ENCODE assay signal across 8 cellular contexts in genomic region chr6:17394192-17394611, GRCh38. TPM values are rescaled to one million over a fixed set of nuclear protein-coding genes. Genes with fewer than 3 reads are reported as not detected.
DNase-seq lines count a peak whose midpoint lies in the region; ATAC-seq and TF ChIP-seq lines count a peak whose summit lies in the region.

No MANE protein-coding gene starts in this region.

- H3K27ac ChIP-seq in hepatocyte = peak overlapping the region; percentile 92

- H3K36me3 ChIP-seq in hepatocyte (replicated peaks; ENCODE audit: insufficient read depth, low read depth) = no peaks in the 10 kb centered on the region

- no peaks in the 10 kb centered on the region for H3K9me2 ChIP-seq in hepatocyte (replicated peaks; ENCODE audit: insufficient read depth)

- TF ChIP-seq CTCF in hepatocyte (IDR thresholded peaks at IDR 0.05; ENCODE audit: poor library complexity) = no peak

- peaks cover 26% of the 10 kb centered on the region for H3K79me2 ChIP-seq in hepatocyte

- no peaks in the 10 kb centered on the region for H3K27me3 ChIP-seq in hepatocyte

- no peaks in the 10 kb centered on the region for H4K20me1 ChIP-seq in hepatocyte (ENCODE audit: insufficient read depth, poor library complexity, severe bottlenecking)

- WGBS in hepatocyte (ENCODE audit: low lambda C conversion rate, missing lambda C conversion rate) = 1% methylated on average over 11 of the region's 12 CpGs

- H3K4me3 ChIP-seq in hepatocyte = peak overlapping the region; percentile 70

- no peaks in the 10 kb centered on the region for H3K9me3 ChIP-seq in hepatocyte (ENCODE audit: low read depth)

- H2AFZ ChIP-seq in hepatocyte = peak overlapping the region; percentile 69

- peaks cover 8% of the 10 kb centered on the region for H3K4me1 ChIP-seq in hepatocyte (ENCODE audit: insufficient read depth)

- H3K4me2 ChIP-seq in hepatocyte = peak overlapping the region; percentile 83

- ATAC-seq in HG03108 (IDR thresholded peaks at IDR 0.05; ENCODE audit: unreplicated experiment) (no peak), HG02852 (IDR thresholded peaks at IDR 0.05; ENCODE audit: unreplicated experiment) (no peak)

- DNase-seq in ELF-1 (ENCODE audit: low read depth, low spot score) (peak; percentile 93), NCI-H1105 (lab: John Stamatoyannopoulos, UW) (peak; percentile 24), amniotic stem cell (lab: John Stamatoyannopoulos, UW) (peak; percentile 48), hepatocyte (ENCODE audit: low spot score) (peak; percentile 81), putamen (ENCODE audit: low spot score) (peak; percentile 19), SHP77 treated with DMSO at 0.1 percent for 48 hours (lab: John Stamatoyannopoulos, UW) (no peak)

RNA-seq across cellular contexts. Expression of gene CAP2, which starts 0.8 kb away (rescaled TPM):
- total RNA-seq in hepatocyte = 6.5 and 8.1 TPM in 2 replicates
- 8.7 and 13.5 TPM in 2 replicates for polyA plus RNA-seq in hepatocyte
